In genomic region chr15:63299981-63300575, GRCh38 we compare ENCODE assay signal across 1 cellular context.
TF ChIP-seq lines count a peak whose summit lies in the region.

No MANE protein-coding gene starts in this region.

TF ChIP-seq in K562, 482 proteins besides CTCF, POLR2A, EP300 and RAD21 (continued from another document):
- TF ChIP-seq NCOA6 (IDR thresholded peaks at IDR 0.05) (no peak), ZNF780A (CRISPR knock-in tag; IDR thresholded peaks at IDR 0.05) (no peak), NR1H2 (CRISPR knock-in tag; IDR thresholded peaks at IDR 0.05) (no peak), NFE2 (IDR thresholded peaks at IDR 0.05; ENCODE audit: low read depth) (no peak), KAT8 (IDR thresholded peaks at IDR 0.05; ENCODE audit: low read depth) (no peak), MECOM (CRISPR knock-in tag; IDR thresholded peaks at IDR 0.05) (no peak), TGIF2 (CRISPR knock-in tag; IDR thresholded peaks at IDR 0.05) (no peak), SMARCE1 (IDR thresholded peaks at IDR 0.05) (0 out of 2 replicates have a peak, but pooled peaks have one; percentile 24), TEAD4 (IDR thresholded peaks at IDR 0.05; ENCODE audit: low read length) (peak; percentile 81), TEAD4 (CRISPR knock-in tag; IDR thresholded peaks at IDR 0.05; ENCODE audit: borderline replicate concordance) (no peak), TRIM25 (IDR thresholded peaks at IDR 0.05; ENCODE audit: borderline replicate concordance) (no peak), GTF2F1 (IDR thresholded peaks at IDR 0.05; ENCODE audit: low read depth, low read length) (no peak), THRA (IDR thresholded peaks at IDR 0.05) (no peak), ZNF143 (CRISPR knock-in tag; IDR thresholded peaks at IDR 0.05) (no peak), TCF3 (CRISPR knock-in tag; IDR thresholded peaks at IDR 0.05) (peak; percentile 86), ZNF507 (tag; conservative IDR thresholded peaks at IDR 0.05) (no peak), PML (IDR thresholded peaks at IDR 0.05; ENCODE audit: low read length) (peak; percentile 60), IRF9 (tag; IDR thresholded peaks at IDR 0.05) (no peak), ZNF232 (CRISPR knock-in tag; IDR thresholded peaks at IDR 0.05) (no peak), CEBPG (CRISPR knock-in tag; IDR thresholded peaks at IDR 0.05) (no peak), CEBPG (tag; conservative IDR thresholded peaks at IDR 0.05 in 1 of 2, IDR thresholded peaks at IDR 0.05 in 1 of 2) (no peak), ZMIZ1 (IDR thresholded peaks at IDR 0.05; ENCODE audit: low read depth in 2 of 2, low read length in 2 of 2) (peak in 1 of 2 experiments; percentile 71; a peak in 1 of 4 replicates), LEF1 (IDR thresholded peaks at IDR 0.05) (peak; percentile 64; the same call in 1 of the 2 replicates), STAG1 (CRISPR knock-in tag; IDR thresholded peaks at IDR 0.05; ENCODE audit: borderline replicate concordance) (no peak), KLF1 (tag; IDR thresholded peaks at IDR 0.05) (no peak), CBX3 (IDR thresholded peaks at IDR 0.05; ENCODE audit: borderline replicate concordance in 1 of 2, low read length in 2 of 2) (no peak), CXXC5 (CRISPR knock-in tag; IDR thresholded peaks at IDR 0.05) (0 out of 2 replicates have a peak, but pooled peaks have one; percentile 11), FOXM1 (IDR thresholded peaks at IDR 0.05; ENCODE audit: low read depth) (peak; percentile 60; the same call in 1 of the 2 replicates), FOXM1 (CRISPR knock-in tag; IDR thresholded peaks at IDR 0.05; ENCODE audit: low read depth) (no peak), FOXA1 (IDR thresholded peaks at IDR 0.05; ENCODE audit: borderline replicate concordance) (no peak), ZNF282 (CRISPR knock-in tag; IDR thresholded peaks at IDR 0.05) (no peak), ZNF695 (CRISPR knock-in tag; IDR thresholded peaks at IDR 0.05) (no peak), ZNF551 (CRISPR knock-in tag; IDR thresholded peaks at IDR 0.05) (no peak), XRCC3 (IDR thresholded peaks at IDR 0.05) (no peak)
